1 cellular context compared by ENCODE assay signal in the genomic region with DNA sequence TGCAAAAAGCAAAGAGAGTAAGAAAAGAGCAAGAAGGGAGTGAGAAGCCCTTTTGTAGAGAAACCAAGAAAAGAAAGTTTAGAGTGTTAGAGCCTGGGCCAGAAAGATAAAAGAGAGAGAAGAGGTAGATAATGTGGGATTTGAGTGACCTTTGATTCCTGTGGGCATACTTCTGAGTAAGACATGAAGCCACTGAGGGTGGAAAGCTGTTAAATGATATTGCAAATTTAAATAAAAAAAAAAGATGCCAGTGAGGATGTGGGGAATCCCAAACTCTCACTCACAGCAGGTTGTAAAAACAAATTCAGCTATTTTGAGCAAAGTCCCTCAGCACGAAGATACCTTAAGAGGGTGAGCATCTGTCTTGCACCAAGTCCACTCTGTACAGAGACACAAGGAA.
TF ChIP-seq lines count a peak whose summit lies in the region.

No MANE protein-coding gene starts in this region.

TF ChIP-seq in K562, 482 proteins besides CTCF, POLR2A, EP300 and RAD21 (continued from another document and continues in another):
- TF ChIP-seq, protein P1, sequence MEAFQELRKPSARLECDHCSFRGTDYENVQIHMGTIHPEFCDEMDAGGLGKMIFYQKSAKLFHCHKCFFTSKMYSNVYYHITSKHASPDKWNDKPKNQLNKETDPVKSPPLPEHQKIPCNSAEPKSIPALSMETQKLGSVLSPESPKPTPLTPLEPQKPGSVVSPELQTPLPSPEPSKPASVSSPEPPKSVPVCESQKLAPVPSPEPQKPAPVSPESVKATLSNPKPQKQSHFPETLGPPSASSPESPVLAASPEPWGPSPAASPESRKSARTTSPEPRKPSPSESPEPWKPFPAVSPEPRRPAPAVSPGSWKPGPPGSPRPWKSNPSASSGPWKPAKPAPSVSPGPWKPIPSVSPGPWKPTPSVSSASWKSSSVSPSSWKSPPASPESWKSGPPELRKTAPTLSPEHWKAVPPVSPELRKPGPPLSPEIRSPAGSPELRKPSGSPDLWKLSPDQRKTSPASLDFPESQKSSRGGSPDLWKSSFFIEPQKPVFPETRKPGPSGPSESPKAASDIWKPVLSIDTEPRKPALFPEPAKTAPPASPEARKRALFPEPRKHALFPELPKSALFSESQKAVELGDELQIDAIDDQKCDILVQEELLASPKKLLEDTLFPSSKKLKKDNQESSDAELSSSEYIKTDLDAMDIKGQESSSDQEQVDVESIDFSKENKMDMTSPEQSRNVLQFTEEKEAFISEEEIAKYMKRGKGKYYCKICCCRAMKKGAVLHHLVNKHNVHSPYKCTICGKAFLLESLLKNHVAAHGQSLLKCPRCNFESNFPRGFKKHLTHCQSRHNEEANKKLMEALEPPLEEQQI (IDR thresholded peaks at IDR 0.05): no peak
- TF ChIP-seq ETS2 (tag; IDR thresholded peaks at IDR 0.05; ENCODE audit: borderline replicate concordance, poor library complexity, severe bottlenecking) (no peak), TSC22D4 (tag; IDR thresholded peaks at IDR 0.05) (no peak), ZNF134 (CRISPR knock-in tag; conservative IDR thresholded peaks at IDR 0.05) (no peak), RBM14 (IDR thresholded peaks at IDR 0.05; ENCODE audit: borderline replicate concordance, insufficient read depth, low read depth, low read length) (no peak), PTTG1 (tag; IDR thresholded peaks at IDR 0.05; ENCODE audit: low read depth) (no peak), BCL6 (CRISPR knock-in tag; IDR thresholded peaks at IDR 0.05) (no peak), FOXP1 (CRISPR knock-in tag; IDR thresholded peaks at IDR 0.05) (no peak), MECOM (CRISPR knock-in tag; IDR thresholded peaks at IDR 0.05) (no peak), TCF7 (IDR thresholded peaks at IDR 0.05; ENCODE audit: borderline replicate concordance) (no peak; the same call in 1 of the 2 replicates), DPF2 (IDR thresholded peaks at IDR 0.05) (no peak), RFX7 (CRISPR knock-in tag; IDR thresholded peaks at IDR 0.05) (no peak), RB1 (IDR thresholded peaks at IDR 0.05; ENCODE audit: low read depth) (no peak), ZNF165 (CRISPR knock-in tag; IDR thresholded peaks at IDR 0.05; ENCODE audit: borderline replicate concordance) (no peak), ESRRA (IDR thresholded peaks at IDR 0.05; ENCODE audit: borderline replicate concordance, low read depth) (no peak), ZNF766 (CRISPR knock-in tag; conservative IDR thresholded peaks at IDR 0.05) (no peak), TAF7 (tag; IDR thresholded peaks at IDR 0.05) (no peak), TBP (optimal IDR thresholded peaks at IDR 0.05; ENCODE audit: low read depth, low read length) (no peak), MTA2 (IDR thresholded peaks at IDR 0.05; ENCODE audit: low read depth) (no peak), DIDO1 (tag; IDR thresholded peaks at IDR 0.05; ENCODE audit: low read depth) (no peak), ZFP1 (CRISPR knock-in tag; IDR thresholded peaks at IDR 0.05) (no peak), GTF2F1 (IDR thresholded peaks at IDR 0.05; ENCODE audit: low read depth, low read length) (no peak), ZNF551 (CRISPR knock-in tag; IDR thresholded peaks at IDR 0.05) (no peak), ZNF212 (CRISPR knock-in tag; IDR thresholded peaks at IDR 0.05) (0 out of 2 replicates have a peak, but pooled peaks have one; percentile 59)
- TF ChIP-seq, protein P2, sequence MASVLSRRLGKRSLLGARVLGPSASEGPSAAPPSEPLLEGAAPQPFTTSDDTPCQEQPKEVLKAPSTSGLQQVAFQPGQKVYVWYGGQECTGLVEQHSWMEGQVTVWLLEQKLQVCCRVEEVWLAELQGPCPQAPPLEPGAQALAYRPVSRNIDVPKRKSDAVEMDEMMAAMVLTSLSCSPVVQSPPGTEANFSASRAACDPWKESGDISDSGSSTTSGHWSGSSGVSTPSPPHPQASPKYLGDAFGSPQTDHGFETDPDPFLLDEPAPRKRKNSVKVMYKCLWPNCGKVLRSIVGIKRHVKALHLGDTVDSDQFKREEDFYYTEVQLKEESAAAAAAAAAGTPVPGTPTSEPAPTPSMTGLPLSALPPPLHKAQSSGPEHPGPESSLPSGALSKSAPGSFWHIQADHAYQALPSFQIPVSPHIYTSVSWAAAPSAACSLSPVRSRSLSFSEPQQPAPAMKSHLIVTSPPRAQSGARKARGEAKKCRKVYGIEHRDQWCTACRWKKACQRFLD (CRISPR knock-in tag; IDR thresholded peaks at IDR 0.05): no peak
- TF ChIP-seq, protein P3, sequence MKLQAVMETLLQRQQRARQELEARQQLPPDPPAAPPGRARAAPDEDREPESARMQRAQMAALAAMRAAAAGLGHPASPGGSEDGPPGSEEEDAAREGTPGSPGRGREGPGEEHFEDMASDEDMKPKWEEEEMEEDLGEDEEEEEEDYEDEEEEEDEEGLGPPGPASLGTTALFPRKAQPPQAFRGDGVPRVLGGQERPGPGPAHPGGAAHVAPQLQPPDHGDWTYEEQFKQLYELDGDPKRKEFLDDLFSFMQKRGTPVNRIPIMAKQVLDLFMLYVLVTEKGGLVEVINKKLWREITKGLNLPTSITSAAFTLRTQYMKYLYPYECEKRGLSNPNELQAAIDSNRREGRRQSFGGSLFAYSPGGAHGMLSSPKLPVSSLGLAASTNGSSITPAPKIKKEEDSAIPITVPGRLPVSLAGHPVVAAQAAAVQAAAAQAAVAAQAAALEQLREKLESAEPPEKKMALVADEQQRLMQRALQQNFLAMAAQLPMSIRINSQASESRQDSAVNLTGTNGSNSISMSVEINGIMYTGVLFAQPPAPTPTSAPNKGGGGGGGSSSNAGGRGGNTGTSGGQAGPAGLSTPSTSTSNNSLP (IDR thresholded peaks at IDR 0.05; ENCODE audit: borderline replicate concordance, low read depth, low read length): no peak
- TF ChIP-seq, protein P4, sequence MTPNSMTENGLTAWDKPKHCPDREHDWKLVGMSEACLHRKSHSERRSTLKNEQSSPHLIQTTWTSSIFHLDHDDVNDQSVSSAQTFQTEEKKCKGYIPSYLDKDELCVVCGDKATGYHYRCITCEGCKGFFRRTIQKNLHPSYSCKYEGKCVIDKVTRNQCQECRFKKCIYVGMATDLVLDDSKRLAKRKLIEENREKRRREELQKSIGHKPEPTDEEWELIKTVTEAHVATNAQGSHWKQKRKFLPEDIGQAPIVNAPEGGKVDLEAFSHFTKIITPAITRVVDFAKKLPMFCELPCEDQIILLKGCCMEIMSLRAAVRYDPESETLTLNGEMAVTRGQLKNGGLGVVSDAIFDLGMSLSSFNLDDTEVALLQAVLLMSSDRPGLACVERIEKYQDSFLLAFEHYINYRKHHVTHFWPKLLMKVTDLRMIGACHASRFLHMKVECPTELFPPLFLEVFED (CRISPR knock-in tag; conservative IDR thresholded peaks at IDR 0.05): peak; percentile 88; the same call in 1 of the 2 replicates
- TF ChIP-seq, protein P5, sequence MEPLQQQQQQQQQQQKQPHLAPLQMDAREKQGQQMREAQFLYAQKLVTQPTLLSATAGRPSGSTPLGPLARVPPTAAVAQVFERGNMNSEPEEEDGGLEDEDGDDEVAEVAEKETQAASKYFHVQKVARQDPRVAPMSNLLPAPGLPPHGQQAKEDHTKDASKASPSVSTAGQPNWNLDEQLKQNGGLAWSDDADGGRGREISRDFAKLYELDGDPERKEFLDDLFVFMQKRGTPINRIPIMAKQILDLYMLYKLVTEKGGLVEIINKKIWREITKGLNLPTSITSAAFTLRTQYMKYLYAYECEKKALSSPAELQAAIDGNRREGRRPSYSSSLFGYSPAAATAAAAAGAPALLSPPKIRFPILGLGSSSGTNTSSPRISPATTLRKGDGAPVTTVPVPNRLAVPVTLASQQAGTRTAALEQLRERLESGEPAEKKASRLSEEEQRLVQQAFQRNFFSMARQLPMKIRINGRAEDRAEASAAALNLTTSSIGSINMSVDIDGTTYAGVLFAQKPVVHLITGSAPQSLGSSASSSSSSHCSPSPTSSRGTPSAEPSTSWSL (CRISPR knock-in tag; IDR thresholded peaks at IDR 0.05; ENCODE audit: borderline replicate concordance): no peak
- TF ChIP-seq, protein P6, sequence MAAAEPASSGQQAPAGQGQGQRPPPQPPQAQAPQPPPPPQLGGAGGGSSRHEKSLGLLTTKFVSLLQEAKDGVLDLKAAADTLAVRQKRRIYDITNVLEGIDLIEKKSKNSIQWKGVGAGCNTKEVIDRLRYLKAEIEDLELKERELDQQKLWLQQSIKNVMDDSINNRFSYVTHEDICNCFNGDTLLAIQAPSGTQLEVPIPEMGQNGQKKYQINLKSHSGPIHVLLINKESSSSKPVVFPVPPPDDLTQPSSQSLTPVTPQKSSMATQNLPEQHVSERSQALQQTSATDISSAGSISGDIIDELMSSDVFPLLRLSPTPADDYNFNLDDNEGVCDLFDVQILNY (CRISPR knock-in tag; IDR thresholded peaks at IDR 0.05): no peak
- TF ChIP-seq, protein P7, sequence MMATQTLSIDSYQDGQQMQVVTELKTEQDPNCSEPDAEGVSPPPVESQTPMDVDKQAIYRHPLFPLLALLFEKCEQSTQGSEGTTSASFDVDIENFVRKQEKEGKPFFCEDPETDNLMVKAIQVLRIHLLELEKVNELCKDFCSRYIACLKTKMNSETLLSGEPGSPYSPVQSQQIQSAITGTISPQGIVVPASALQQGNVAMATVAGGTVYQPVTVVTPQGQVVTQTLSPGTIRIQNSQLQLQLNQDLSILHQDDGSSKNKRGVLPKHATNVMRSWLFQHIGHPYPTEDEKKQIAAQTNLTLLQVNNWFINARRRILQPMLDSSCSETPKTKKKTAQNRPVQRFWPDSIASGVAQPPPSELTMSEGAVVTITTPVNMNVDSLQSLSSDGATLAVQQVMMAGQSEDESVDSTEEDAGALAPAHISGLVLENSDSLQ (IDR thresholded peaks at IDR 0.05): no peak
- TF ChIP-seq, protein P8, sequence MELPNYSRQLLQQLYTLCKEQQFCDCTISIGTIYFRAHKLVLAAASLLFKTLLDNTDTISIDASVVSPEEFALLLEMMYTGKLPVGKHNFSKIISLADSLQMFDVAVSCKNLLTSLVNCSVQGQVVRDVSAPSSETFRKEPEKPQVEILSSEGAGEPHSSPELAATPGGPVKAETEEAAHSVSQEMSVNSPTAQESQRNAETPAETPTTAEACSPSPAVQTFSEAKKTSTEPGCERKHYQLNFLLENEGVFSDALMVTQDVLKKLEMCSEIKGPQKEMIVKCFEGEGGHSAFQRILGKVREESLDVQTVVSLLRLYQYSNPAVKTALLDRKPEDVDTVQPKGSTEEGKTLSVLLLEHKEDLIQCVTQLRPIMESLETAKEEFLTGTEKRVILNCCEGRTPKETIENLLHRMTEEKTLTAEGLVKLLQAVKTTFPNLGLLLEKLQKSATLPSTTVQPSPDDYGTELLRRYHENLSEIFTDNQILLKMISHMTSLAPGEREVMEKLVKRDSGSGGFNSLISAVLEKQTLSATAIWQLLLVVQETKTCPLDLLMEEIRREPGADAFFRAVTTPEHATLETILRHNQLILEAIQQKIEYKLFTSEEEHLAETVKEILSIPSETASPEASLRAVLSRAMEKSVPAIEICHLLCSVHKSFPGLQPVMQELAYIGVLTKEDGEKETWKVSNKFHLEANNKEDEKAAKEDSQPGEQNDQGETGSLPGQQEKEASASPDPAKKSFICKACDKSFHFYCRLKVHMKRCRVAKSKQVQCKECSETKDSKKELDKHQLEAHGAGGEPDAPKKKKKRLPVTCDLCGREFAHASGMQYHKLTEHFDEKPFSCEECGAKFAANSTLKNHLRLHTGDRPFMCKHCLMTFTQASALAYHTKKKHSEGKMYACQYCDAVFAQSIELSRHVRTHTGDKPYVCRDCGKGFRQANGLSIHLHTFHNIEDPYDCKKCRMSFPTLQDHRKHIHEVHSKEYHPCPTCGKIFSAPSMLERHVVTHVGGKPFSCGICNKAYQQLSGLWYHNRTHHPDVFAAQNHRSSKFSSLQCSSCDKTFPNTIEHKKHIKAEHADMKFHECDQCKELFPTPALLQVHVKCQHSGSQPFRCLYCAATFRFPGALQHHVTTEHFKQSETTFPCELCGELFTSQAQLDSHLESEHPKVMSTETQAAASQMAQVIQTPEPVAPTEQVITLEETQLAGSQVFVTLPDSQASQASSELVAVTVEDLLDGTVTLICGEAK (IDR thresholded peaks at IDR 0.05): no peak
- TF ChIP-seq, protein P8 (CRISPR knock-in tag; IDR thresholded peaks at IDR 0.05): no peak
